26 cellular contexts compared by ENCODE assay signal in the genomic region with DNA sequence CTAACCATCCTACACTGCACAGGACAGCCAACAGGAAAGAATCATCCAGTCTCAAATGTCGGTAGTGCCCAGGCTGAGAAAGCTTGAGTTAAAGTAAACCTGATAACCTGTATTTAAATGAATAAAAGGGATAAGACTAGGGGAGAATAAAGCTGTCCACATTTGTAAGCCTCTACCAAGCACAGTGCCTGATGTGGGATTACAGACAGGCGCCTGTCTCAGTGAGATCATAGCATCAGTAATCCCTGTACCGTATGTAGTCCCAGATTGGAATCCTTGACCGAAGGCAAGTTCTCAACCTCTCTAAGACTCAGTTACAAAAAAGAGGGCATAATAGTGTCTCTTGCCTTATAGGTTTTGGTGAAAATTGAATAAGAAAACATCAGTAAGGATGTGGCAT. TPM values are rescaled to one million over a fixed set of nuclear protein-coding genes. Genes with fewer than 3 reads are reported as not detected.
A peak's percentile ranks its signal among the peaks of the same experiment; 100 is the strongest.
DNase-seq lines count a peak whose midpoint lies in the region; ATAC-seq, FAIRE-seq and TF ChIP-seq lines count a peak whose summit lies in the region.
"Had no signal": no experiment of that assay in that cellular context is flagged by ENCODE, and none has a peak within 500 bp of the region (broad histone marks: within the 10 kb centered on the region; RNA-seq: fewer than 3 reads in every experiment).

No MANE protein-coding gene starts in this region.

- FAIRE-seq in D721Med (lab: Jason Lieb, UNC), result peak; percentile 70
- FAIRE-seq: A204.1, GM12878, GM12892, GM18507 had no signal

- no peak overlapping the region for H3K4me3 Mint-ChIP-seq in glutamatergic neuron (ENCODE audit: unreplicated experiment)
- H3K4me3 Mint-ChIP-seq: CD14-positive monocyte; CD4-positive, alpha-beta memory T cell; CD4-positive, CD25-positive, alpha-beta regulatory T cell; CD8-positive, alpha-beta memory T cell had no signal

- H3K27me3 Mint-ChIP-seq in glutamatergic neuron (ENCODE audit: unreplicated experiment), result peaks cover 11% of the 10 kb centered on the region
- H3K27me3 Mint-ChIP-seq: CD4-positive, alpha-beta memory T cell; CD4-positive, CD25-positive, alpha-beta regulatory T cell had no signal

- H3K9me3 Mint-ChIP-seq in glutamatergic neuron (ENCODE audit: unreplicated experiment), result peaks cover 31% of the 10 kb centered on the region
- H3K9me3 Mint-ChIP-seq: CD4-positive, CD25-positive, alpha-beta regulatory T cell had no signal

- peaks cover 44% of the 10 kb centered on the region for H3K4me1 Mint-ChIP-seq in glutamatergic neuron (ENCODE audit: low read depth, unreplicated experiment)
- H3K4me1 Mint-ChIP-seq: CD14-positive monocyte; CD8-positive, alpha-beta memory T cell had no signal

- no peak for ATAC-seq in HG02798 (IDR thresholded peaks at IDR 0.05; ENCODE audit: poor library complexity, unreplicated experiment)
- ATAC-seq: GM12878 had no signal

- TF ChIP-seq CTCF in D721Med (IDR thresholded peaks at IDR 0.05; ENCODE audit: insufficient read depth, missing control alignments) (no peak), glutamatergic neuron (IDR thresholded peaks at IDR 0.05; ENCODE audit: partially characterized antibody, unreplicated experiment) (no peak)

- DNase-seq in D721Med (ENCODE audit: insufficient read length, low spot score) (peak; percentile 64), NCI-H82 treated with DMSO at 0.1 percent for 48 hours (lab: John Stamatoyannopoulos, UW; ENCODE audit: unreplicated experiment) (peak; percentile 29), glutamatergic neuron (no peak), NOMO-1 treated with dmso at 0.1 percent for 144 hours (lab: John Stamatoyannopoulos, UW; ENCODE audit: unreplicated experiment) (no peak), SHP77 (lab: John Stamatoyannopoulos, UW) (no peak)
- DNase-seq: 8988T; ACHN; BE2C; C1 segment of cervical spinal cord; CD4-positive, alpha-beta memory T cell; CD4-positive, CD25-positive, alpha-beta regulatory T cell; CD8-positive, alpha-beta memory T cell; COR-L47; DMS 273 treated with DMSO at 0.1 percent for 48 hours; DMS153; DMS53; DMS79; DND-41; EL; GDM1 had no signal

- peak overlapping the region; percentile 66 for H3K27ac Mint-ChIP-seq in glutamatergic neuron (ENCODE audit: unreplicated experiment)
- H3K27ac Mint-ChIP-seq: CD14-positive monocyte; CD4-positive, alpha-beta memory T cell; CD4-positive, CD25-positive, alpha-beta regulatory T cell; CD8-positive, alpha-beta memory T cell had no signal

- peaks cover 14% of the 10 kb centered on the region for H3K36me3 Mint-ChIP-seq in glutamatergic neuron (ENCODE audit: unreplicated experiment)

RNA-seq across cellular contexts. Expression of gene BICD1, which starts 59.9 kb away (rescaled TPM):
- 561 TPM for total RNA-seq in glutamatergic neuron (ENCODE audit: unreplicated experiment)

Comparison
In these comparisons a context has a peak if more than half of its experiments do, and no peak if none do; other contexts are left out.
1. DNase-seq: peak in D721Med (single experiment) and NCI-H82 treated with DMSO at 0.1 percent for 48 hours (single experiment); none in glutamatergic neuron (single experiment), NOMO-1 treated with dmso at 0.1 percent for 144 hours (single experiment) and SHP77 (0 of 2).